8 cellular contexts compared by ENCODE assay signal in genomic region chr11:67022961-67023956, GRCh38. TPM values are rescaled to one million over a fixed set of nuclear protein-coding genes. Genes with fewer than 3 reads are reported as not detected.
DNase-seq lines count a peak whose midpoint lies in the region; ATAC-seq and TF ChIP-seq lines count a peak whose summit lies in the region.

Gene SYT12 (plus strand): TSS chr11:67023134. CDS start chr11:67030145, 7,011 bp downstream.

- peaks cover 2% of the 10 kb centered on the region; the same call in 1 of the 2 replicates for H3K4me1 ChIP-seq in iPS DF 6.9 (ENCODE audit: control insufficient read depth, insufficient read depth, low read length)

- H3K36me3 ChIP-seq in iPS DF 6.9 (ENCODE audit: control insufficient read depth, insufficient read depth, low read length) = no peaks in the 10 kb centered on the region

- no CpG with 5 or more reads among the region's 118 CpGs for WGBS in iPS DF 6.9 (ENCODE audit: insufficient coverage, insufficient read length)

- H3K9me3 Mint-ChIP-seq in activated T-cell treated with anti-CD3 and anti-CD28 coated beads, Interleukin-2, amount 50 U/mL, for 24 hours = peaks cover 5% of the 10 kb centered on the region
- H3K9me3 Mint-ChIP-seq in activated naive CD8-positive, alpha-beta T cell treated with anti-CD3 and anti-CD28 coated beads, Interleukin-2, amount 10 ng/mL, durations not matched to agents 7 days and 5 days = peaks cover 3% of the 10 kb centered on the region

- no peak for TF ChIP-seq CTCF in omental fat pad (IDR thresholded peaks at IDR 0.05)

- POLR2A ChIA-PET in activated naive CD8-positive, alpha-beta T cell treated with anti-CD3 and anti-CD28 coated beads, Interleukin-2, amount 10 ng/mL, durations not matched to agents 7 days and 5 days (lab: Charles Lee) = interaction anchor here (0.6 kb wide), 1 partner anchor 30 kb away, joined by 3 read pairs; no protein-coding TSS in a partner anchor

- DNase-seq in activated T-cell treated with anti-CD3 and anti-CD28 coated beads, Interleukin-2, amount 50 U/mL, for 24 hours = peak; percentile 44
- no peak for DNase-seq in activated T-cell treated with anti-CD3 and anti-CD28 coated beads, Interleukin-2, amount 50 U/mL, for 1 hour
- peak; percentile 39 for DNase-seq in activated naive CD8-positive, alpha-beta T cell treated with anti-CD3 and anti-CD28 coated beads, Interleukin-2, amount 10 ng/mL, durations not matched to agents 7 days and 5 days
- DNase-seq in iPS DF 6.9 (ENCODE audit: low read depth, low spot score) (no peak), omental fat pad (ENCODE audit: low spot score) (no peak), HPDE6-E6E7 (ENCODE audit: extremely low spot score) (no peak)

- H3K4me3 ChIP-seq in iPS DF 6.9 (ENCODE audit: low read length) (peak within 1 kb of the TSS; percentile 29; the same call in 1 of the 2 replicates), skin epidermis (peak within 1 kb of the TSS; percentile 12 to 48 (median 26))

- H3K27ac Mint-ChIP-seq in activated T-cell treated with anti-CD3 and anti-CD28 coated beads, Interleukin-2, amount 50 U/mL, for 24 hours = no peak within 1 kb of the TSS
- peak within 1 kb of the TSS; percentile 21 for H3K27ac Mint-ChIP-seq in activated naive CD8-positive, alpha-beta T cell treated with anti-CD3 and anti-CD28 coated beads, Interleukin-2, amount 10 ng/mL, durations not matched to agents 7 days and 5 days

- H3K27me3 ChIP-seq in iPS DF 6.9 (ENCODE audit: control insufficient read depth, insufficient read depth, low read length) = peaks cover 21% of the 10 kb centered on the region

- H3K4me3 Mint-ChIP-seq in activated T-cell treated with anti-CD3 and anti-CD28 coated beads, Interleukin-2, amount 50 U/mL, for 24 hours = peak within 1 kb of the TSS; percentile 67
- peak within 1 kb of the TSS; percentile 64 for H3K4me3 Mint-ChIP-seq in activated naive CD8-positive, alpha-beta T cell treated with anti-CD3 and anti-CD28 coated beads, Interleukin-2, amount 10 ng/mL, durations not matched to agents 7 days and 5 days

- peak; percentile 37 for ATAC-seq in activated naive CD8-positive, alpha-beta T cell treated with anti-CD3 and anti-CD28 coated beads, Interleukin-2, amount 10 ng/mL, durations not matched to agents 7 days and 5 days (ENCODE audit: low read depth)
- no peak for ATAC-seq in HG03354 (IDR thresholded peaks at IDR 0.05; ENCODE audit: poor library complexity, severe bottlenecking, unreplicated experiment)
- no peak for ATAC-seq in omental fat pad (ENCODE audit: low FRiP score)

- no peaks in the 10 kb centered on the region for H3K9me3 ChIP-seq in iPS DF 6.9 (ENCODE audit: control insufficient read depth, insufficient read depth, low read length)

- H3K4me1 Mint-ChIP-seq in activated T-cell treated with anti-CD3 and anti-CD28 coated beads, Interleukin-2, amount 50 U/mL, for 24 hours (ENCODE audit: low read depth) = peaks cover 33% of the 10 kb centered on the region
- H3K4me1 Mint-ChIP-seq in activated naive CD8-positive, alpha-beta T cell treated with anti-CD3 and anti-CD28 coated beads, Interleukin-2, amount 10 ng/mL, durations not matched to agents 7 days and 5 days = peaks cover 13% of the 10 kb centered on the region

- H3K27ac ChIP-seq in iPS DF 6.9 (ENCODE audit: low read length) (no peak within 1 kb of the TSS), skin epidermis (peak within 1 kb of the TSS in 7 of 21 experiments; percentile 21 to 73 (median 52))

- peaks cover 60% of the 10 kb centered on the region for H3K27me3 Mint-ChIP-seq in activated T-cell treated with anti-CD3 and anti-CD28 coated beads, Interleukin-2, amount 50 U/mL, for 24 hours
- peaks cover 69% of the 10 kb centered on the region for H3K27me3 Mint-ChIP-seq in activated naive CD8-positive, alpha-beta T cell treated with anti-CD3 and anti-CD28 coated beads, Interleukin-2, amount 10 ng/mL, durations not matched to agents 7 days and 5 days

- no peaks in the 10 kb centered on the region for H3K36me3 Mint-ChIP-seq in activated T-cell treated with anti-CD3 and anti-CD28 coated beads, Interleukin-2, amount 50 U/mL, for 24 hours (ENCODE audit: low read depth)
- H3K36me3 Mint-ChIP-seq in activated naive CD8-positive, alpha-beta T cell treated with anti-CD3 and anti-CD28 coated beads, Interleukin-2, amount 10 ng/mL, durations not matched to agents 7 days and 5 days = peaks cover 2% of the 10 kb centered on the region

RNA-seq across cellular contexts. Expression of gene SYT12, which starts in this region (rescaled TPM):
- total RNA-seq in activated naive CD8-positive, alpha-beta T cell treated with anti-CD3 and anti-CD28 coated beads, Interleukin-2, amount 10 ng/mL, durations not matched to agents 7 days and 5 days = not detected
- total RNA-seq in omental fat pad = 1 to 10 TPM in 1 of 4 donors, under 1 TPM in 2, not detected in 1; 0.36 to 1.8 (median 0.37) TPM

Comparison
In these comparisons a context has a peak if more than half of its experiments do, and no peak if none do; other contexts are left out.
1. Peak in DNase-seq and ATAC-seq in activated naive CD8-positive, alpha-beta T cell treated with anti-CD3 and anti-CD28 coated beads, Interleukin-2, amount 10 ng/mL, durations not matched to agents 7 days and 5 days; RNA of the gene not detected or under 1 TPM.